ENCODE assay signal across 25 cellular contexts in the genomic region with DNA sequence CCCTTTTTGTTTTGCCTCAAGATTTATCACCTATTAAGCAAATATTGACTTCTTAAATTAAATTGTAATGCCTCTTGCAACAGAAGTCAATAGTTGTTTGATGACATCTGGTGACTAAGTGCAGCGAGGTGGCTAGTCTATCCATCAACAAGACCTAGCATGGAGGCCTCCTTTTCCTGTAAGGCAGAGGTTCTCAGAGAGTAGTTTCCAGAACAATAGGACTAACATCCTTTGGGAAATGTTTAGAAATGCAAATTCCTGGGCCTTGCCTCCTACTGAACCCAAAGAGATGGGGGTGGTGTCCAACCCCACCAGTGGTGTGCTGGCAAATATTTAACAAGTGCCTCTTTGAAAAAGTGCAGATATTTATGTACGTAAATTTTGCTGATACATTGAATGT.
"Had no signal": no experiment of that assay in that cellular context is flagged by ENCODE, and none has a peak within 500 bp of the region (broad histone marks: within the 10 kb centered on the region; RNA-seq: fewer than 3 reads in every experiment).

No MANE protein-coding gene starts in this region.

- DNase-seq: activated CD4-positive, alpha-beta memory T cell treated with anti-CD3 and anti-CD28 coated beads, Interleukin-2, amount 10 ng/mL, durations not matched to agents 7 days and 5 days; activated CD4-positive, alpha-beta T cell treated with anti-CD3 and anti-CD28 coated beads for 48 hours; activated CD4-positive, alpha-beta T cell treated with anti-CD3 and anti-CD28 coated beads, Interleukin-2, amount 50 U/mL, for 4 hours; activated CD8-positive, alpha-beta memory T cell treated with anti-CD3 and anti-CD28 coated beads, Interleukin-2, amount 50 U/mL, for 48 hours; activated gamma-delta T cell; activated naive CD4-positive, alpha-beta T cell; activated naive CD4-positive, alpha-beta T cell treated with anti-CD3 and anti-CD28 coated beads, Interleukin-2, amount 10 ng/mL, durations not matched to agents 7 days and 5 days; activated T-cell treated with anti-CD3 and anti-CD28 coated beads for 4 hours; activated T-cell treated with anti-CD3 and anti-CD28 coated beads, Interleukin-2, amount 50 U/mL, for 24 hours; activated T-cell treated with anti-CD3 and anti-CD28 coated beads, Interleukin-2, amount 50 U/mL, for 72 hours; amniotic stem cell; aorta; body of pancreas; dorsolateral prefrontal cortex; effector memory CD4-positive, alpha-beta T cell; endodermal cell; foreskin fibroblast; head of caudate nucleus; T-helper 2 cell had no signal

- H3K36me3 ChIP-seq: cardiac muscle cell had no signal

- H3K4me3 ChIP-seq: body of pancreas, cardiac muscle cell, coronary artery, dorsolateral prefrontal cortex had no signal

- H3K27me3 ChIP-seq: body of pancreas, cardiac muscle cell, dorsolateral prefrontal cortex had no signal

- H3K9me3 ChIP-seq: body of pancreas had no signal

- H3K4me1 Mint-ChIP-seq: activated CD4-positive, alpha-beta memory T cell treated with anti-CD3 and anti-CD28 coated beads, Interleukin-2, amount 10 ng/mL, durations not matched to agents 7 days and 5 days; activated naive CD4-positive, alpha-beta T cell treated with anti-CD3 and anti-CD28 coated beads, Interleukin-2, amount 10 ng/mL, durations not matched to agents 7 days and 5 days; central memory CD8-positive, alpha-beta T cell had no signal

- H3K9me3 Mint-ChIP-seq: dendritic cell treated with granulocyte-macrophage colony-stimulating factor and Interleukin-4, amounts not matched to agents 40 ng/mL and 50 ng/mL, for 4 days; endodermal cell had no signal

- H3K27me3 Mint-ChIP-seq: activated CD4-positive, alpha-beta memory T cell treated with anti-CD3 and anti-CD28 coated beads, Interleukin-2, amount 10 ng/mL, durations not matched to agents 7 days and 5 days; activated naive CD4-positive, alpha-beta T cell treated with anti-CD3 and anti-CD28 coated beads, Interleukin-2, amount 10 ng/mL, durations not matched to agents 7 days and 5 days; dendritic cell treated with granulocyte-macrophage colony-stimulating factor and Interleukin-4, amounts not matched to agents 40 ng/mL and 50 ng/mL, for 4 days had no signal

- H3K36me3 Mint-ChIP-seq: activated naive CD4-positive, alpha-beta T cell treated with anti-CD3 and anti-CD28 coated beads, Interleukin-2, amount 10 ng/mL, durations not matched to agents 7 days and 5 days; activated naive CD8-positive, alpha-beta T cell had no signal

- H3K27ac ChIP-seq: body of pancreas, cardiac muscle cell, coronary artery, dorsolateral prefrontal cortex had no signal

- H3K4me1 ChIP-seq: body of pancreas had no signal

- H3K27ac Mint-ChIP-seq: activated CD4-positive, alpha-beta memory T cell treated with anti-CD3 and anti-CD28 coated beads, Interleukin-2, amount 10 ng/mL, durations not matched to agents 7 days and 5 days; activated naive CD4-positive, alpha-beta T cell treated with anti-CD3 and anti-CD28 coated beads, Interleukin-2, amount 10 ng/mL, durations not matched to agents 7 days and 5 days; activated naive CD8-positive, alpha-beta T cell; activated T-cell treated with anti-CD3 and anti-CD28 coated beads, Interleukin-2, amount 50 U/mL, for 24 hours; activated T-cell treated with anti-CD3 and anti-CD28 coated beads, Interleukin-2, amount 50 U/mL, for 72 hours; dendritic cell treated with granulocyte-macrophage colony-stimulating factor and Interleukin-4, amounts not matched to agents 40 ng/mL and 50 ng/mL, for 4 days; endodermal cell had no signal

- ATAC-seq: activated T-cell treated with anti-CD3 and anti-CD28 coated beads, Interleukin-2, amount 50 U/mL, for 72 hours; body of pancreas; esophagus mucosa had no signal

- H3K4me3 Mint-ChIP-seq: activated CD4-positive, alpha-beta memory T cell treated with anti-CD3 and anti-CD28 coated beads, Interleukin-2, amount 10 ng/mL, durations not matched to agents 7 days and 5 days; activated naive CD4-positive, alpha-beta T cell treated with anti-CD3 and anti-CD28 coated beads, Interleukin-2, amount 10 ng/mL, durations not matched to agents 7 days and 5 days; activated naive CD8-positive, alpha-beta T cell; activated T-cell treated with anti-CD3 and anti-CD28 coated beads, Interleukin-2, amount 50 U/mL, for 24 hours; activated T-cell treated with anti-CD3 and anti-CD28 coated beads, Interleukin-2, amount 50 U/mL, for 72 hours; central memory CD8-positive, alpha-beta T cell; dendritic cell treated with granulocyte-macrophage colony-stimulating factor and Interleukin-4, amounts not matched to agents 40 ng/mL and 50 ng/mL, for 4 days; endodermal cell had no signal
